1 cellular context compared by ENCODE assay signal in the genomic region with DNA sequence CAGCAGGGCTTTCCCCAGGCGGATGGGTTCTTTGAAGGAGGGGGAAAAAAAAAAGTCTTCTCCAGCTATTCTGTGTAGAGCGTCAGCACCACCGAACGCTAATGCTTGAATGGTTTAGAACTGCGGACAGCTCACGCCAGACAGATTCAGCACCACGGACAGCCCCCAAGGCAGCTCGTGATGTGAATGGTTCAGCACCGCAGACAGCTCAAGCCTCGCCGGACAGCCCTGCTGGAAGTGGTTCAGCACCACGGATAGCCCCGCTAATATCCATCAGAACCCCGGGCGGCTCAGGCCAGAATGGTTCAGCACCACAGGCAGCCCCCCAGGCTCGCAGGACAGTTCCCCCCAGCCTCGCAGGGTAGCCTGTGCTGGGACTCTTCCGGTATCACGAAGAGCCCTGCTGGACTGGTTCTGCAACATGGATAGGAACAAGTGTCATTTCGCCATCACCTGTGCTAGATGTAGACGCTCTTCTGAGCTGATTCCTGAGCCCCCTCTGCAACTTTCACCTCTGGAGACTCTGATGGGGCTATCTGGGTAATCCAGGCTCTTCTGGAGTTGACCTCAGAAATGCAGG.
A peak's percentile ranks its signal among the peaks of the same experiment; 100 is the strongest.
TF ChIP-seq lines count a peak whose summit lies in the region.

No MANE protein-coding gene starts in this region.

TF ChIP-seq in WTC11, 78 proteins besides CTCF, POLR2A, EP300 and RAD21 (continued from another document):
- TF ChIP-seq, protein P1, sequence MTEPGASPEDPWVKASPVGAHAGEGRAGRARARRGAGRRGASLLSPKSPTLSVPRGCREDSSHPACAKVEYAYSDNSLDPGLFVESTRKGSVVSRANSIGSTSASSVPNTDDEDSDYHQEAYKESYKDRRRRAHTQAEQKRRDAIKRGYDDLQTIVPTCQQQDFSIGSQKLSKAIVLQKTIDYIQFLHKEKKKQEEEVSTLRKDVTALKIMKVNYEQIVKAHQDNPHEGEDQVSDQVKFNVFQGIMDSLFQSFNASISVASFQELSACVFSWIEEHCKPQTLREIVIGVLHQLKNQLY (CRISPR knock-in tag; IDR thresholded peaks at IDR 0.05) = peak; percentile 98
- TF ChIP-seq, protein P2, sequence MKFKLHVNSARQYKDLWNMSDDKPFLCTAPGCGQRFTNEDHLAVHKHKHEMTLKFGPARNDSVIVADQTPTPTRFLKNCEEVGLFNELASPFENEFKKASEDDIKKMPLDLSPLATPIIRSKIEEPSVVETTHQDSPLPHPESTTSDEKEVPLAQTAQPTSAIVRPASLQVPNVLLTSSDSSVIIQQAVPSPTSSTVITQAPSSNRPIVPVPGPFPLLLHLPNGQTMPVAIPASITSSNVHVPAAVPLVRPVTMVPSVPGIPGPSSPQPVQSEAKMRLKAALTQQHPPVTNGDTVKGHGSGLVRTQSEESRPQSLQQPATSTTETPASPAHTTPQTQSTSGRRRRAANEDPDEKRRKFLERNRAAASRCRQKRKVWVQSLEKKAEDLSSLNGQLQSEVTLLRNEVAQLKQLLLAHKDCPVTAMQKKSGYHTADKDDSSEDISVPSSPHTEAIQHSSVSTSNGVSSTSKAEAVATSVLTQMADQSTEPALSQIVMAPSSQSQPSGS (CRISPR knock-in tag; IDR thresholded peaks at IDR 0.05; ENCODE audit: borderline replicate concordance, low read depth) = peak; percentile 87
- TF ChIP-seq ZNF671 (CRISPR knock-in tag; IDR thresholded peaks at IDR 0.05) (no peak), TEAD4 (CRISPR knock-in tag; IDR thresholded peaks at IDR 0.05) (peak; percentile 99), RELA (CRISPR knock-in tag; IDR thresholded peaks at IDR 0.05; ENCODE audit: borderline replicate concordance) (peak; percentile 99), SMAD3 (CRISPR knock-in tag; IDR thresholded peaks at IDR 0.05; ENCODE audit: borderline replicate concordance) (peak; percentile 99; the same call in 1 of the 2 replicates), ZBTB21 (CRISPR knock-in tag; IDR thresholded peaks at IDR 0.05; ENCODE audit: borderline replicate concordance) (peak; percentile 96)
